Comparison of ENCODE assay signal across 1 cellular context in the genomic region with DNA sequence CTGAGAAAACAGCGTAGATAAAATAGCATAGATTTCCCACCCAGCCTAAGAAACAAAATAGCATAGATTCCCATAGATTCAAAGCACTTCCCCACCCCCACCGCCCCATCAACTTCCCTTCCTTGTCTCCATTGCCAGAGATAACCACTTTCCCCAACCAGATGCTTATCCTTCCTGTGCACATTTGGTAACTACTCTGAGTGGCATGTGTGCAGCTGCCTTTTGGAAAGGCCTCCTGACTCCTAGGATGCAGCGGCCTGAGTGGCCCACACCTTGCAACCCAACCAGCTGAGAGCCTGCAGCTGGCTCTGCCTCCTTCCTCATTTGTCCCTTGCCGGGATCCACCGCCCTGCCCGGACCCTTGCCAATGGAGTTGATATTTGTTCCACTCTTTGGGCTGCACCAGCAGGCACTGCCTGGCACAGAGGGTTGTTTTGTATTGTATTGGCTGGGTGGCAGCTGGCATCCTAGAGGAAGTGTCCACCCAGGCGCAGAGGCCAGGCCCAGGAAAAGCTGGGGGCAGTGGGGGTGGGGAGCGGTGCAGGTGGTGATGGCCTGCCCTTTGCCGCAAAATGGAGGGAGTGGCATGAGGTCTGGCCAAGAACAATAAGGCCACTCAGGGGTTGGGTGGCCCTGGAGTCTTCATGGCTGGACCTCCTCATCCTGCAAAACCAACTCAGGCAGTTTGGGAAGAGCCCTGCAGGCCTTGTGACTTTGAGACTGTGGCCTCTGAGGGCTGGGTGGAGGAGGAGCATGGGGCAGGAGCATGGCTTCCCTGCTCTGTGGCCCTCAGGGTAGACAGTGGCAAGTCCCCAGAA.
TF ChIP-seq lines count a peak whose summit lies in the region.

No MANE protein-coding gene starts in this region.

TF ChIP-seq in IMR-90, 13 proteins besides CTCF, POLR2A, EP300 and RAD21 (continued from another document):
- TF ChIP-seq CEBPB (IDR thresholded peaks at IDR 0.05; ENCODE audit: low read depth, low read length) (no peak), MAZ (IDR thresholded peaks at IDR 0.05; ENCODE audit: borderline replicate concordance, low read depth, low read length) (no peak), SMC3 (IDR thresholded peaks at IDR 0.05; ENCODE audit: low read depth, low read length) (no peak), BHLHE40 (IDR thresholded peaks at IDR 0.05; ENCODE audit: low read depth, low read length) (no peak), CHD1 (IDR thresholded peaks at IDR 0.05; ENCODE audit: low read depth, low read length) (no peak), MXI1 (IDR thresholded peaks at IDR 0.05; ENCODE audit: borderline replicate concordance, low read depth, low read length) (no peak), FOS (IDR thresholded peaks at IDR 0.05; ENCODE audit: low read depth, low read length) (no peak)
- TF ChIP-seq, protein P1, sequence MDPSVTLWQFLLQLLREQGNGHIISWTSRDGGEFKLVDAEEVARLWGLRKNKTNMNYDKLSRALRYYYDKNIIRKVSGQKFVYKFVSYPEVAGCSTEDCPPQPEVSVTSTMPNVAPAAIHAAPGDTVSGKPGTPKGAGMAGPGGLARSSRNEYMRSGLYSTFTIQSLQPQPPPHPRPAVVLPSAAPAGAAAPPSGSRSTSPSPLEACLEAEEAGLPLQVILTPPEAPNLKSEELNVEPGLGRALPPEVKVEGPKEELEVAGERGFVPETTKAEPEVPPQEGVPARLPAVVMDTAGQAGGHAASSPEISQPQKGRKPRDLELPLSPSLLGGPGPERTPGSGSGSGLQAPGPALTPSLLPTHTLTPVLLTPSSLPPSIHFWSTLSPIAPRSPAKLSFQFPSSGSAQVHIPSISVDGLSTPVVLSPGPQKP (IDR thresholded peaks at IDR 0.05; ENCODE audit: borderline replicate concordance, low read depth, low read length) = no peak
- TF ChIP-seq, protein P2, sequence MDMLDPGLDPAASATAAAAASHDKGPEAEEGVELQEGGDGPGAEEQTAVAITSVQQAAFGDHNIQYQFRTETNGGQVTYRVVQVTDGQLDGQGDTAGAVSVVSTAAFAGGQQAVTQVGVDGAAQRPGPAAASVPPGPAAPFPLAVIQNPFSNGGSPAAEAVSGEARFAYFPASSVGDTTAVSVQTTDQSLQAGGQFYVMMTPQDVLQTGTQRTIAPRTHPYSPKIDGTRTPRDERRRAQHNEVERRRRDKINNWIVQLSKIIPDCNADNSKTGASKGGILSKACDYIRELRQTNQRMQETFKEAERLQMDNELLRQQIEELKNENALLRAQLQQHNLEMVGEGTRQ (IDR thresholded peaks at IDR 0.05; ENCODE audit: low read depth, low read length) = no peak
